Comparison of ENCODE assay signal across 16 cellular contexts in the genomic region with DNA sequence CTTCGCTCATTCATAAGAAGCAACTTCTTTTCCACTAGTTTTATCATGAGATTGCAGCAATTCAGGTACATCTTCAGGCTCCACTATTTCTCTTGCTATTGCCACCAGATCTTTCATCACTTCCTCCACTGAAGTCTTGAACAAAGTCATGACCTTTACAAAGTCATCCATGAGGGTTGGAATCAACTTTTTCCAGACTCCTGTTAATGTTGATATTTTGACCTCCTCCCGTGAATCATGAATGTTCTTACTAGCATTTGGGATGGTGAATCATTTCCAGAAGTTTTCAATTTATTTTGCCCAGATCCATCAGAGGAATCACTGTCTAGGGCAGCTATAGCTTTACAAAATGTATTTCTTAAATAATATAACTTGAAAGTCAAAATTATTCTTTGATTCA. TPM values are rescaled to one million over a fixed set of nuclear protein-coding genes. Genes with fewer than 3 reads are reported as not detected.
DNase-seq lines count a peak whose midpoint lies in the region; ATAC-seq, FAIRE-seq and TF ChIP-seq lines count a peak whose summit lies in the region.
"Had no signal": no experiment of that assay in that cellular context is flagged by ENCODE, and none has a peak within 500 bp of the region (broad histone marks: within the 10 kb centered on the region; RNA-seq: fewer than 3 reads in every experiment).

No MANE protein-coding gene starts in this region.

- no peak overlapping the region for H3K23ac ChIP-seq in H1 (ENCODE audit: insufficient read length)

- H2AK5ac ChIP-seq in H1 (ENCODE audit: low read depth, low read length): no peak overlapping the region

- H3K27ac ChIP-seq in HepG2 (ENCODE audit: extremely low read length, insufficient read depth, low read length): no peak overlapping the region
- no peak overlapping the region for H3K27ac ChIP-seq in right lobe of liver
- H3K27ac ChIP-seq in OCI-LY3 (ENCODE audit: low read length): no peak overlapping the region
- H3K27ac ChIP-seq in H1 (ENCODE audit: low read depth, low read length): no peak overlapping the region
- H3K27ac ChIP-seq: C4-2B, parathyroid adenoma had no signal

- no peaks in the 10 kb centered on the region; a peak in 1 of 5 replicates for H3K27me3 ChIP-seq in HepG2 (ENCODE audit: control insufficient read depth in 1 of 2, insufficient read depth in 2 of 2, low read length in 2 of 2)
- H3K27me3 ChIP-seq in right lobe of liver: no peaks in the 10 kb centered on the region
- H3K27me3 ChIP-seq in OCI-LY3 (ENCODE audit: low read depth, low read length): no peaks in the 10 kb centered on the region
- H3K27me3 ChIP-seq in H1 (replicated peaks in 1 of 4; ENCODE audit: control insufficient read depth in 3 of 4, extremely low read depth in 1 of 4, insufficient read depth in 3 of 4, low read length in 3 of 4): no peaks in the 10 kb centered on the region

- TF ChIP-seq POLR2A in HepG2 (IDR thresholded peaks at IDR 0.05; ENCODE audit: insufficient read depth in 1 of 2, low read depth in 2 of 2, low read length in 2 of 2) (no peak), right lobe of liver (IDR thresholded peaks at IDR 0.05) (no peak), H1 (IDR thresholded peaks at IDR 0.05; ENCODE audit: control extremely low read depth in 1 of 2, low read depth in 2 of 2, low read length in 2 of 2) (no peak)

- no peaks in the 10 kb centered on the region for H3K36me3 ChIP-seq in HepG2 (replicated peaks in 1 of 2; ENCODE audit: control insufficient read depth in 1 of 2, insufficient read depth in 2 of 2, low read length in 2 of 2)
- no peaks in the 10 kb centered on the region for H3K36me3 ChIP-seq in right lobe of liver
- peaks cover 12% of the 10 kb centered on the region for H3K36me3 ChIP-seq in OCI-LY3 (replicated peaks; ENCODE audit: low read depth, low read length)
- no peaks in the 10 kb centered on the region for H3K36me3 ChIP-seq in H1 (ENCODE audit: control insufficient read depth in 2 of 4, insufficient read depth in 4 of 4, low read length in 3 of 4)

- POLR2A ChIA-PET in HepG2 (lab: Yijun Ruan, JAX): no interaction called here
- POLR2A ChIA-PET in H1 (lab: Charles Lee; ENCODE audit: partially characterized antibody): no interaction called here

- H3K9ac ChIP-seq in HepG2 (ENCODE audit: insufficient read depth, low read depth, low read length) (peak overlapping the region; percentile 90; the same call in 1 of the 2 replicates), OCI-LY3 (ENCODE audit: low read length) (0 out of 2 replicates have a peak overlapping the region, but pooled peaks have one; percentile 82), H1 (replicated peaks in 1 of 4; ENCODE audit: extremely low read depth in 1 of 4, low read depth in 3 of 4, low read length in 3 of 4) (no peak overlapping the region)
- H3K9ac ChIP-seq: parathyroid adenoma had no signal

- DNase-seq in HepG2 (ENCODE audit: low spot score): no peak
- DNase-seq in right lobe of liver: no peak
- DNase-seq in H1 (ENCODE audit: low read depth in 1 of 2, low spot score in 2 of 2): no peak
- no peak for DNase-seq in NCI-H748 (lab: John Stamatoyannopoulos, UW; ENCODE audit: unreplicated experiment)
- no peak for DNase-seq in SW480 (ENCODE audit: low spot score)
- DNase-seq in DMS79 treated with DMSO at 0.1 percent for 48 hours (lab: John Stamatoyannopoulos, UW): no peak
- DNase-seq: activated effector memory CD4-positive, alpha-beta T cell treated with Interleukin-2 at 50 U/mL for 16 hours; cortex of kidney; left colon; NCI-H1694; stimulated activated CD4-positive, alpha-beta T cell treated with anti-CD3 and anti-CD28 coated beads, Interleukin-2, amount 100 ng/mL, for 24 hours had no signal

- H3K18ac ChIP-seq in H1 (ENCODE audit: extremely low read depth, low read length): no peak overlapping the region

- intact Hi-C loops in HepG2 (cut with micrococcal nuclease; ENCODE audit: unreplicated experiment): no loop called here
- intact Hi-C loops in right lobe of liver (cut with DNase I): no loop called here

- H2AFZ ChIP-seq in HepG2 (ENCODE audit: low read length) (no peak overlapping the region), OCI-LY3 (ENCODE audit: low read depth, low read length) (no peak overlapping the region), H1 (ENCODE audit: low read length) (no peak overlapping the region)
- H2AFZ ChIP-seq: parathyroid adenoma had no signal

- no peak overlapping the region for H3K56ac ChIP-seq in H1 (replicated peaks; ENCODE audit: insufficient read length, low read depth, low read length)

- H2BK20ac ChIP-seq in H1 (ENCODE audit: low read length): no peak overlapping the region

- peaks cover 75% of the 10 kb centered on the region for H3K79me2 ChIP-seq in HepG2 (ENCODE audit: insufficient read depth, low read length)
- peaks cover 78% of the 10 kb centered on the region for H3K79me2 ChIP-seq in OCI-LY3 (ENCODE audit: low read length)
- H3K79me2 ChIP-seq in H1 (ENCODE audit: control insufficient read depth in 1 of 2, insufficient read depth in 2 of 2, low read length in 2 of 2): peaks cover 13 to 87% of the 10 kb centered on the region in 2 experiments

- no peak overlapping the region for H2BK5ac ChIP-seq in H1 (ENCODE audit: low read depth, low read length)

- H2BK120ac ChIP-seq in H1 (replicated peaks; ENCODE audit: low read depth, low read length): no peak overlapping the region

- TF ChIP-seq CTCF in HepG2 (CRISPR knock-in tag; IDR thresholded peaks at IDR 0.05) (no peak), right lobe of liver (IDR thresholded peaks at IDR 0.05) (no peak), OCI-LY3 (IDR thresholded peaks at IDR 0.05; ENCODE audit: low read depth, low read length) (no peak), H1 (IDR thresholded peaks at IDR 0.05; ENCODE audit: control extremely low read depth in 1 of 3, insufficient read depth in 1 of 3, low read depth in 1 of 3, low read length in 3 of 3) (no peak)

- no peak overlapping the region for H2BK12ac ChIP-seq in H1 (ENCODE audit: low read depth, low read length)

- FAIRE-seq in HepG2 (lab: Jason Lieb, UNC): no peak
- FAIRE-seq in H1 (lab: Jason Lieb, UNC): no peak
- FAIRE-seq: frontal cortex had no signal

- H3K4ac ChIP-seq in H1 (replicated peaks; ENCODE audit: insufficient read length, low read depth, low read length): no peak overlapping the region

- H3K4me2 ChIP-seq in HepG2 (ENCODE audit: low read depth, low read length): peak overlapping the region; percentile 77
- peak overlapping the region; percentile 83 for H3K4me2 ChIP-seq in OCI-LY3 (ENCODE audit: low read length)
- H3K4me2 ChIP-seq in H1 (ENCODE audit: insufficient read depth in 1 of 2, low read depth in 2 of 2, low read length in 2 of 2): peak overlapping the region; percentile 78 to 80; a peak in 3 of 4 replicates

- peaks cover 4% of the 10 kb centered on the region for H3K23me2 ChIP-seq in H1 (ENCODE audit: low read depth, low read length)

- H3K9me3 ChIP-seq in HepG2 (ENCODE audit: low read length) (no peaks in the 10 kb centered on the region), right lobe of liver (no peaks in the 10 kb centered on the region), OCI-LY3 (ENCODE audit: insufficient read depth, low read length) (no peaks in the 10 kb centered on the region), H1 (ENCODE audit: insufficient read depth in 2 of 2, low read depth in 1 of 2, low read length in 1 of 2) (no peaks in the 10 kb centered on the region)

- in situ Hi-C loops in HepG2 (cut with HindIII; ENCODE audit: extremely low pct_ligation_motif_present, low pct_unique_long_range_greater_than_20kb): no loop called here

- H4K20me1 ChIP-seq in HepG2 (ENCODE audit: insufficient read depth, low read length) (no peaks in the 10 kb centered on the region), OCI-LY3 (ENCODE audit: insufficient read depth, low read length) (peaks cover 3% of the 10 kb centered on the region; the same call in 1 of the 2 replicates), H1 (replicated peaks in 1 of 2; ENCODE audit: control insufficient read depth in 1 of 2, insufficient read depth in 2 of 2, low read length in 2 of 2) (peaks cover 0 to 1% of the 10 kb centered on the region in 2 experiments)

- BruUV-seq in HepG2 (replicated peaks; lab: Mats Ljungman, UMichigan): no TSS peak

- peaks cover 36% of the 10 kb centered on the region for H3K4me1 ChIP-seq in HepG2 (ENCODE audit: insufficient read depth, low read length)
- H3K4me1 ChIP-seq in right lobe of liver: peaks cover 0 to 24% (median 0%) of the 10 kb centered on the region in 4 donors
- peaks cover 28% of the 10 kb centered on the region for H3K4me1 ChIP-seq in OCI-LY3 (ENCODE audit: low read length)
- H3K4me1 ChIP-seq in H1 (replicated peaks in 1 of 4; ENCODE audit: control insufficient read depth in 3 of 4, insufficient read depth in 4 of 4, low read length in 3 of 4): no peaks in the 10 kb centered on the region

- H3K14ac ChIP-seq in H1 (ENCODE audit: insufficient read length): no peak overlapping the region

- H4K91ac ChIP-seq in H1 (replicated peaks; ENCODE audit: insufficient read length, low read length): no peak overlapping the region

- CTCF ChIA-PET in HepG2 (lab: Yijun Ruan, JAX; ENCODE audit: low intra/inter-chr PET ratio, low total read pairs) (no interaction called here), H1 (lab: Charles Lee; ENCODE audit: partially characterized antibody) (no interaction called here)

- no peak overlapping the region for H4K8ac ChIP-seq in H1 (ENCODE audit: extremely low read depth, insufficient read depth, low read length)

- 93% methylated on average over 2 of the region's 2 CpGs for WGBS in HepG2 (ENCODE audit: low lambda C conversion rate)
- WGBS in right lobe of liver (ENCODE audit: insufficient coverage, low coverage, low lambda C conversion rate, missing lambda C conversion rate): 81% methylated on average over 2 of the region's 2 CpGs
- WGBS in H1 (ENCODE audit: extremely low coverage in 1 of 2, insufficient coverage in 1 of 2, insufficient read length in 1 of 2, insufficient replicate concordance in 2 of 2, low coverage in 1 of 2, low lambda C conversion rate in 2 of 2, missing lambda C conversion rate in 1 of 2), 2 experiments: 87% methylated on average over 2 of the region's 2 CpGs; no CpG with 5 or more reads in 1 of the 2 experiments

- ATAC-seq in HepG2 (no peak), right lobe of liver (no peak), GM21619 (IDR thresholded peaks at IDR 0.05; ENCODE audit: unreplicated experiment) (no peak)
- ATAC-seq: left colon had no signal

- TF ChIP-seq RAD21 in HepG2 (CRISPR knock-in tag; IDR thresholded peaks at IDR 0.05) (no peak), H1 (IDR thresholded peaks at IDR 0.05 in 1 of 2, conservative IDR thresholded peaks at IDR 0.05 in 1 of 2; ENCODE audit: low read depth in 2 of 2, low read length in 2 of 2) (no peak)

- H3K79me1 ChIP-seq in H1 (ENCODE audit: low read depth, low read length): 0 out of 2 replicates have a peak, but pooled peaks cover 6% of the 10 kb centered on the region

- no peak overlapping the region for H4K5ac ChIP-seq in H1 (ENCODE audit: insufficient read length, low read depth, low read length)

- no peak overlapping the region for H2BK15ac ChIP-seq in H1 (ENCODE audit: low read length)

- TF ChIP-seq EP300 in HepG2 (IDR thresholded peaks at IDR 0.05; ENCODE audit: low read depth in 2 of 2, low read length in 2 of 2) (no peak), HepG2 (CRISPR knock-in tag; IDR thresholded peaks at IDR 0.05; ENCODE audit: borderline replicate concordance) (no peak), H1 (IDR thresholded peaks at IDR 0.05; ENCODE audit: borderline replicate concordance in 1 of 2, low read depth in 2 of 2, low read length in 2 of 2) (no peak)

- H3K4me3 ChIP-seq in HepG2 (replicated peaks in 1 of 3; ENCODE audit: insufficient read depth in 1 of 3, low read depth in 2 of 3, low read length in 3 of 3) (peak overlapping the region; percentile 83 to 96 (median 91); a peak in 4 of 6 replicates), right lobe of liver (no peak overlapping the region), OCI-LY3 (ENCODE audit: low read length) (peak overlapping the region; percentile 97; the same call in 1 of the 2 replicates), H1 (ENCODE audit: extremely low read depth in 1 of 4, insufficient read depth in 2 of 4, low read depth in 3 of 4, low read length in 4 of 4) (peak overlapping the region in 1 of 4 experiments; percentile 89; a peak in 3 of 8 replicates)

RNA-seq across cellular contexts. Expression of gene CENPQ, which starts 1.5 kb away (rescaled TPM):
- total RNA-seq in HepG2 (2016; rRNA removed; fragmentation: Illumina TruSeq; extraction: Trizol): 20.1 and 29.4 TPM in 2 replicates
- total RNA-seq in HepG2 (2016; cell fraction: cytosol; rRNA removed; fragmentation: Illumina TruSeq; extraction: Trizol; ENCODE audit: low read depth): 7.2 and 8.1 TPM in 2 replicates
- total RNA-seq in HepG2 (2016; cell fraction: insoluble cytoplasmic fraction; rRNA removed; fragmentation: Illumina TruSeq; extraction: Trizol): 21.6 and 28.9 TPM in 2 replicates
- 13.4 and 15.9 TPM in 2 replicates for total RNA-seq in HepG2 (2016; cell fraction: membrane; rRNA removed; fragmentation: Illumina TruSeq; extraction: Trizol)
- 14.3 and 14.9 TPM in 2 replicates for total RNA-seq in HepG2 (2016; cell fraction: nucleus; rRNA removed; fragmentation: Illumina TruSeq; extraction: Trizol)
- polyA plus RNA-seq in HepG2 (2011; rRNA removed): 5.5 and 9.1 TPM in 2 replicates
- 2.6 and 4.3 TPM in 2 replicates for polyA plus RNA-seq in HepG2 (2011; cell fraction: cytosol; rRNA removed)
- polyA plus RNA-seq in HepG2 (2011; cell fraction: nucleus; rRNA removed): 1.6 TPM in 2 replicates
- polyA plus RNA-seq in HepG2 (2012): 6.6 and 10.3 TPM in 2 replicates
- polyA plus RNA-seq in HepG2 (2016; cell fraction: cytosol; fragmentation: Illumina TruSeq; extraction: Trizol; ENCODE audit: low read depth): 2.2 and 2.6 TPM in 2 replicates
- polyA plus RNA-seq in HepG2 (2016; cell fraction: insoluble cytoplasmic fraction; fragmentation: Illumina TruSeq; extraction: Trizol; ENCODE audit: low read depth): 27.0 and 27.3 TPM in 2 replicates
- 4.6 and 4.7 TPM in 2 replicates for polyA plus RNA-seq in HepG2 (2016; cell fraction: membrane; fragmentation: Illumina TruSeq; extraction: Trizol; ENCODE audit: low read depth)
- polyA plus RNA-seq in HepG2 (2016; cell fraction: nucleus; fragmentation: Illumina TruSeq; extraction: Trizol; ENCODE audit: insufficient read depth, low read depth): 16.3 and 19.0 TPM in 2 replicates
- 1.6 and 1.7 TPM in 2 replicates for polyA minus RNA-seq in HepG2 (2011; rRNA and poly(A)+ RNA removed; ENCODE audit: low replicate concordance)
- polyA minus RNA-seq in HepG2 (2011; cell fraction: cytosol; rRNA and poly(A)+ RNA removed): 2.9 and 3.0 TPM in 2 replicates
- polyA minus RNA-seq in HepG2 (2011; cell fraction: nucleus; rRNA and poly(A)+ RNA removed): 4.1 and 6.4 TPM in 2 replicates
- total RNA-seq in right lobe of liver: 1 to 10 TPM in 4 of 6 experiments, under 1 TPM in 2; 0.49 to 3.6 (median 1.1) TPM
- total RNA-seq in H1 (2021; fragmentation: NEBNext Ultra II Directional; extraction: Animal tissue kit (Norgen Biotek cat#: 25700)): 19.6 and 19.7 TPM in 2 replicates
- polyA plus RNA-seq in H1 (2011; rRNA removed): 4.3 and 9.4 TPM in 2 replicates
- 11.6 TPM for polyA plus RNA-seq in H1 (2011; cell fraction: cytosol; rRNA removed)
- polyA plus RNA-seq in H1 (2011; cell fraction: nucleus; rRNA removed): 1.7 TPM
- polyA plus RNA-seq in H1 (2012, experiment 1 of 2): 6.2 to 13.5 TPM (median 7.3 TPM) in 4 replicates
- polyA plus RNA-seq in H1 (2012, experiment 2 of 2): 3.6 TPM
- polyA plus RNA-seq in H1 (2013, experiment 1 of 2): 19.1 TPM
- polyA plus RNA-seq in H1 (2013, experiment 2 of 2): 19.5 TPM
- polyA minus RNA-seq in H1 (2011; rRNA and poly(A)+ RNA removed): 3.8 and 6.4 TPM in 2 replicates
- polyA minus RNA-seq in H1 (2011; cell fraction: cytosol; rRNA and poly(A)+ RNA removed): 2.3 TPM
- 13.0 TPM for polyA minus RNA-seq in H1 (2011; cell fraction: nucleus; rRNA and poly(A)+ RNA removed)

RNA-seq across cellular contexts. Expression of gene MMUT, which starts 1.6 kb away (rescaled TPM):
- total RNA-seq in HepG2 (2016; rRNA removed; fragmentation: Illumina TruSeq; extraction: Trizol) (15.8 and 20.5 TPM in 2 replicates), right lobe of liver (100 to 1,000 TPM in 1 of 6 experiments, 10 to 100 TPM in 5; 24.7 to 108 (median 63.9) TPM)
- 1.8 and 1.9 TPM in 2 replicates for total RNA-seq in HepG2 (2016; cell fraction: cytosol; rRNA removed; fragmentation: Illumina TruSeq; extraction: Trizol; ENCODE audit: low read depth)
- total RNA-seq in HepG2 (2016; cell fraction: insoluble cytoplasmic fraction; rRNA removed; fragmentation: Illumina TruSeq; extraction: Trizol): 15.7 and 20.8 TPM in 2 replicates
- total RNA-seq in HepG2 (2016; cell fraction: membrane; rRNA removed; fragmentation: Illumina TruSeq; extraction: Trizol): 4.1 and 5.0 TPM in 2 replicates
- 18.3 and 24.5 TPM in 2 replicates for total RNA-seq in HepG2 (2016; cell fraction: nucleus; rRNA removed; fragmentation: Illumina TruSeq; extraction: Trizol)
- polyA plus RNA-seq in HepG2 (2011; rRNA removed) (14.6 and 16.1 TPM in 2 replicates), H1 (2011; rRNA removed) (3.0 and 5.2 TPM in 2 replicates)
- polyA plus RNA-seq in HepG2 (2011; cell fraction: cytosol; rRNA removed): 7.5 and 11.5 TPM in 2 replicates
- polyA plus RNA-seq in HepG2 (2011; cell fraction: nucleus; rRNA removed): 8.1 and 9.6 TPM in 2 replicates
- 19.6 and 28.3 TPM in 2 replicates for polyA plus RNA-seq in HepG2 (2012)
- 1.3 and 1.4 TPM in 2 replicates for polyA plus RNA-seq in HepG2 (2016; cell fraction: cytosol; fragmentation: Illumina TruSeq; extraction: Trizol; ENCODE audit: low read depth)
- polyA plus RNA-seq in HepG2 (2016; cell fraction: insoluble cytoplasmic fraction; fragmentation: Illumina TruSeq; extraction: Trizol; ENCODE audit: low read depth): 15.0 and 15.9 TPM in 2 replicates
- polyA plus RNA-seq in HepG2 (2016; cell fraction: membrane; fragmentation: Illumina TruSeq; extraction: Trizol; ENCODE audit: low read depth): 2.2 and 2.7 TPM in 2 replicates
- polyA plus RNA-seq in HepG2 (2016; cell fraction: nucleus; fragmentation: Illumina TruSeq; extraction: Trizol; ENCODE audit: insufficient read depth, low read depth): 22.7 and 24.8 TPM in 2 replicates
- 7.0 and 10.2 TPM in 2 replicates for polyA minus RNA-seq in HepG2 (2011; rRNA and poly(A)+ RNA removed; ENCODE audit: low replicate concordance)
- polyA minus RNA-seq in HepG2 (2011; cell fraction: cytosol; rRNA and poly(A)+ RNA removed): 11.9 and 13.3 TPM in 2 replicates
- polyA minus RNA-seq in HepG2 (2011; cell fraction: nucleus; rRNA and poly(A)+ RNA removed): 16.4 and 20.9 TPM in 2 replicates
- total RNA-seq in H1 (2021; fragmentation: NEBNext Ultra II Directional; extraction: Animal tissue kit (Norgen Biotek cat#: 25700)): 11.9 and 13.0 TPM in 2 replicates
- 6.6 TPM for polyA plus RNA-seq in H1 (2011; cell fraction: cytosol; rRNA removed)
- 6.3 TPM for polyA plus RNA-seq in H1 (2011; cell fraction: nucleus; rRNA removed)
- 8.3 to 12.6 TPM (median 9.0 TPM) in 4 replicates for polyA plus RNA-seq in H1 (2012, experiment 1 of 2)
- 0.73 TPM for polyA plus RNA-seq in H1 (2012, experiment 2 of 2)
- 11.4 TPM for polyA plus RNA-seq in H1 (2013, experiment 1 of 2)
- 11.0 TPM for polyA plus RNA-seq in H1 (2013, experiment 2 of 2)
- polyA minus RNA-seq in H1 (2011; rRNA and poly(A)+ RNA removed): 8.5 and 11.1 TPM in 2 replicates
- 4.4 TPM for polyA minus RNA-seq in H1 (2011; cell fraction: cytosol; rRNA and poly(A)+ RNA removed)
- polyA minus RNA-seq in H1 (2011; cell fraction: nucleus; rRNA and poly(A)+ RNA removed): 8.6 TPM

RNA-seq across cellular contexts. Expression of gene GLYATL3, which starts 35.0 kb away (rescaled TPM):
- total RNA-seq in HepG2 (2016; rRNA removed; fragmentation: Illumina TruSeq; extraction: Trizol) (not detected in 2 replicates), right lobe of liver (under 1 TPM in 2 of 6 experiments, not detected in 4; 0.44 to 0.48 TPM)
- total RNA-seq in HepG2 (2016; cell fraction: cytosol; rRNA removed; fragmentation: Illumina TruSeq; extraction: Trizol; ENCODE audit: low read depth): not detected in 2 replicates
- total RNA-seq in HepG2 (2016; cell fraction: insoluble cytoplasmic fraction; rRNA removed; fragmentation: Illumina TruSeq; extraction: Trizol): not detected in 2 replicates
- total RNA-seq in HepG2 (2016; cell fraction: membrane; rRNA removed; fragmentation: Illumina TruSeq; extraction: Trizol): not detected in 2 replicates
- total RNA-seq in HepG2 (2016; cell fraction: nucleus; rRNA removed; fragmentation: Illumina TruSeq; extraction: Trizol): not detected in 2 replicates
- polyA plus RNA-seq in HepG2 (2011; rRNA removed) (0.05 TPM in 1 of 2 replicates, not detected in the other), H1 (2011; rRNA removed) (not detected in 2 replicates)
- not detected in 2 replicates for polyA plus RNA-seq in HepG2 (2011; cell fraction: cytosol; rRNA removed)
- polyA plus RNA-seq in HepG2 (2011; cell fraction: nucleus; rRNA removed): not detected in 2 replicates
- not detected in 2 replicates for polyA plus RNA-seq in HepG2 (2012)
- not detected in 2 replicates for polyA plus RNA-seq in HepG2 (2016; cell fraction: cytosol; fragmentation: Illumina TruSeq; extraction: Trizol; ENCODE audit: low read depth)
- polyA plus RNA-seq in HepG2 (2016; cell fraction: insoluble cytoplasmic fraction; fragmentation: Illumina TruSeq; extraction: Trizol; ENCODE audit: low read depth): not detected in 2 replicates
- not detected in 2 replicates for polyA plus RNA-seq in HepG2 (2016; cell fraction: membrane; fragmentation: Illumina TruSeq; extraction: Trizol; ENCODE audit: low read depth)
- polyA plus RNA-seq in HepG2 (2016; cell fraction: nucleus; fragmentation: Illumina TruSeq; extraction: Trizol; ENCODE audit: insufficient read depth, low read depth): not detected in 2 replicates
- not detected in 2 replicates for polyA minus RNA-seq in HepG2 (2011; rRNA and poly(A)+ RNA removed; ENCODE audit: low replicate concordance)
- polyA minus RNA-seq in HepG2 (2011; cell fraction: cytosol; rRNA and poly(A)+ RNA removed): not detected in 2 replicates
- polyA minus RNA-seq in HepG2 (2011; cell fraction: nucleus; rRNA and poly(A)+ RNA removed): not detected in 2 replicates
- total RNA-seq in H1 (2021; fragmentation: NEBNext Ultra II Directional; extraction: Animal tissue kit (Norgen Biotek cat#: 25700)): not detected in 2 replicates
- not detected for polyA plus RNA-seq in H1 (2011; cell fraction: cytosol; rRNA removed)
- not detected for polyA plus RNA-seq in H1 (2011; cell fraction: nucleus; rRNA removed)
- polyA plus RNA-seq in H1 (2012, experiment 1 of 2): not detected in 4 replicates
- not detected for polyA plus RNA-seq in H1 (2012, experiment 2 of 2)
- not detected for polyA plus RNA-seq in H1 (2013, experiment 1 of 2)
- not detected for polyA plus RNA-seq in H1 (2013, experiment 2 of 2)
- polyA minus RNA-seq in H1 (2011; rRNA and poly(A)+ RNA removed): not detected in 2 replicates
- polyA minus RNA-seq in H1 (2011; cell fraction: cytosol; rRNA and poly(A)+ RNA removed): not detected
- not detected for polyA minus RNA-seq in H1 (2011; cell fraction: nucleus; rRNA and poly(A)+ RNA removed)
- total RNA-seq: frontal cortex had no signal

Comparison
In these comparisons a context has a peak if more than half of its experiments do, and no peak if none do; other contexts are left out.
1. H3K4me3 ChIP-seq: peak in HepG2 (3 of 3) and OCI-LY3 (single experiment); none in right lobe of liver (0 of 3).
2. H3K9ac ChIP-seq: peak in HepG2 (single experiment) and OCI-LY3 (single experiment); none in H1 (0 of 4).
3. Peak in every context shown above with its lines, with median percentiles within 50 percentile points of each other: H3K4me2 ChIP-seq.